In genomic region chr12:127664901-127665300, GRCh38 we compare ENCODE assay signal across 17 cellular contexts.
DNase-seq lines count a peak whose midpoint lies in the region; ATAC-seq and TF ChIP-seq lines count a peak whose summit lies in the region.
"Had no signal": no experiment of that assay in that cellular context is flagged by ENCODE, and none has a peak within 500 bp of the region (broad histone marks: within the 10 kb centered on the region; RNA-seq: fewer than 3 reads in every experiment).

No MANE protein-coding gene starts in this region.

- peaks cover 2% of the 10 kb centered on the region; the same call in 1 of the 2 replicates for H3K27me3 Mint-ChIP-seq in HFFc6 (ENCODE audit: insufficient read depth)

- H3K27me3 ChIP-seq in smooth muscle cell (ENCODE audit: low read depth) (peaks cover 9% of the 10 kb centered on the region), MG63 (no peaks in the 10 kb centered on the region)
- H3K27me3 ChIP-seq: BE2C had no signal

- H3K36me3 ChIP-seq in smooth muscle cell (ENCODE audit: low read depth): no peaks in the 10 kb centered on the region
- H3K36me3 ChIP-seq in MG63: no peaks in the 10 kb centered on the region
- H3K36me3 ChIP-seq: BE2C had no signal

- H3K4me2 ChIP-seq in smooth muscle cell: peak overlapping the region; percentile 25

- H3K9ac ChIP-seq in smooth muscle cell (ENCODE audit: low read depth): no peak overlapping the region

- WGBS in smooth muscle cell (ENCODE audit: low lambda C conversion rate): 36% methylated on average over 4 of the region's 4 CpGs

- no peak for TF ChIP-seq CTCF in AG10803 (conservative IDR thresholded peaks at IDR 0.05; ENCODE audit: low read length)
- TF ChIP-seq CTCF in HFFc6 (IDR thresholded peaks at IDR 0.05): no peak
- no peak for TF ChIP-seq CTCF in fibroblast of mammary gland (conservative IDR thresholded peaks at IDR 0.05; ENCODE audit: control insufficient read depth, insufficient read depth, low read depth, low read length)
- TF ChIP-seq CTCF in smooth muscle cell (IDR thresholded peaks at IDR 0.05; ENCODE audit: borderline replicate concordance, insufficient read depth, poor library complexity, severe bottlenecking): no peak

- H3K4me1 ChIP-seq in smooth muscle cell (ENCODE audit: low read depth): no peaks in the 10 kb centered on the region
- H3K4me1 ChIP-seq: BE2C had no signal

- H3K4me3 ChIP-seq in AG10803 (ENCODE audit: low read length) (no peak overlapping the region), fibroblast of mammary gland (ENCODE audit: control insufficient read depth, low read depth, low read length) (no peak overlapping the region), smooth muscle cell (no peak overlapping the region), MG63 (no peak overlapping the region)

- H3K9me3 Mint-ChIP-seq in HFFc6: no peaks in the 10 kb centered on the region
- H3K9me3 Mint-ChIP-seq: CD8-positive, alpha-beta T cell; H9 had no signal

- no peaks in the 10 kb centered on the region for H3K36me3 Mint-ChIP-seq in HFFc6 (ENCODE audit: low read depth)
- H3K36me3 Mint-ChIP-seq: CD14-positive monocyte; CD8-positive, alpha-beta T cell had no signal

- H3K4me1 Mint-ChIP-seq in HFFc6 (ENCODE audit: low read depth): peaks cover 44% of the 10 kb centered on the region
- H3K4me1 Mint-ChIP-seq: CD14-positive monocyte, H9 had no signal

- no peaks in the 10 kb centered on the region for H3F3A ChIP-seq in smooth muscle cell (ENCODE audit: low read depth)

- H2AFZ ChIP-seq in smooth muscle cell (ENCODE audit: low read depth): no peak overlapping the region

- no peak for ATAC-seq in GM21390 (IDR thresholded peaks at IDR 0.05; ENCODE audit: unreplicated experiment)
- ATAC-seq: CD8-positive, alpha-beta T cell; HepG2 had no signal

- no peak overlapping the region for H3K4me3 Mint-ChIP-seq in HFFc6
- H3K4me3 Mint-ChIP-seq: CD14-positive monocyte; CD8-positive, alpha-beta T cell; H9 had no signal

- H3K27ac ChIP-seq in smooth muscle cell (ENCODE audit: low read depth): no peak overlapping the region

- H3K27ac Mint-ChIP-seq in HFFc6: peak overlapping the region; percentile 57; the same call in 1 of the 2 replicates
- H3K27ac Mint-ChIP-seq: CD14-positive monocyte; CD8-positive, alpha-beta T cell; H9 had no signal

- H4K20me1 ChIP-seq in smooth muscle cell (ENCODE audit: low read depth): no peaks in the 10 kb centered on the region

- H3K79me2 ChIP-seq in smooth muscle cell (ENCODE audit: low read depth): no peaks in the 10 kb centered on the region

- H3K9me3 ChIP-seq in smooth muscle cell (replicated peaks; ENCODE audit: low read depth) (no peaks in the 10 kb centered on the region), MG63 (no peaks in the 10 kb centered on the region)
- H3K9me3 ChIP-seq: BE2C had no signal

- DNase-seq in AG10803 (ENCODE audit: low read depth): peak; percentile 78
- DNase-seq in HFFc6: peak; percentile 54
- DNase-seq in fibroblast of mammary gland (ENCODE audit: low read depth): peak; percentile 34
- no peak for DNase-seq in smooth muscle cell (lab: John Stamatoyannopoulos, UW; ENCODE audit: unreplicated experiment)
- DNase-seq in MG63: no peak
- DNase-seq in DMS79 (lab: John Stamatoyannopoulos, UW): no peak
- DNase-seq: 8988T; BE2C; CD8-positive, alpha-beta T cell; COR-L47; DMS153; DND-41; GOT3; H9 had no signal

Comparison
In these comparisons a context has a peak if more than half of its experiments do, and no peak if none do; other contexts are left out.
1. DNase-seq: peak in AG10803 (single experiment), HFFc6 (single experiment) and fibroblast of mammary gland (single experiment); none in smooth muscle cell (single experiment), MG63 (single experiment) and DMS79 (single experiment).